In the genomic region with DNA sequence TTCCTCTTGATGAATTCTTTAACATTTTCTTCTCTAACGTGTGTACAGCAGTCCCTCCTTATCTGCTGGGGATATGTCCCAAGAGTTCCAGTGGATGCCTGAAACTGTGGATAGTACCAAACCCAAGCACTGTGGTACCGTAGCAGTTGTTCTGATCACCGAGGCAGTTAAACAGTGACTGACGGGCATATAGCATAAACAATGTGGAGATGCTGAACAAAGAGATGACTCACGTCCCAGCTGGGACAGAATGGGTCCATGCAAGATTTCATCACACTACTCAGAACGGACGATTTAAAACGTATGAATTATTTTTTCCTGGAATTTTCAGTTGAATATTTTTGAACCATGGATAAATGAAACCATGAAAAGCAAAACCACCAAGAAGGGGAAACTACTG, we compare ENCODE assay signal across 1 cellular context.
TF ChIP-seq lines count a peak whose summit lies in the region.

No MANE protein-coding gene starts in this region.

TF ChIP-seq in GM12878, 131 proteins besides CTCF, POLR2A, EP300 and RAD21 (continued from another document):
- TF ChIP-seq, protein P1, sequence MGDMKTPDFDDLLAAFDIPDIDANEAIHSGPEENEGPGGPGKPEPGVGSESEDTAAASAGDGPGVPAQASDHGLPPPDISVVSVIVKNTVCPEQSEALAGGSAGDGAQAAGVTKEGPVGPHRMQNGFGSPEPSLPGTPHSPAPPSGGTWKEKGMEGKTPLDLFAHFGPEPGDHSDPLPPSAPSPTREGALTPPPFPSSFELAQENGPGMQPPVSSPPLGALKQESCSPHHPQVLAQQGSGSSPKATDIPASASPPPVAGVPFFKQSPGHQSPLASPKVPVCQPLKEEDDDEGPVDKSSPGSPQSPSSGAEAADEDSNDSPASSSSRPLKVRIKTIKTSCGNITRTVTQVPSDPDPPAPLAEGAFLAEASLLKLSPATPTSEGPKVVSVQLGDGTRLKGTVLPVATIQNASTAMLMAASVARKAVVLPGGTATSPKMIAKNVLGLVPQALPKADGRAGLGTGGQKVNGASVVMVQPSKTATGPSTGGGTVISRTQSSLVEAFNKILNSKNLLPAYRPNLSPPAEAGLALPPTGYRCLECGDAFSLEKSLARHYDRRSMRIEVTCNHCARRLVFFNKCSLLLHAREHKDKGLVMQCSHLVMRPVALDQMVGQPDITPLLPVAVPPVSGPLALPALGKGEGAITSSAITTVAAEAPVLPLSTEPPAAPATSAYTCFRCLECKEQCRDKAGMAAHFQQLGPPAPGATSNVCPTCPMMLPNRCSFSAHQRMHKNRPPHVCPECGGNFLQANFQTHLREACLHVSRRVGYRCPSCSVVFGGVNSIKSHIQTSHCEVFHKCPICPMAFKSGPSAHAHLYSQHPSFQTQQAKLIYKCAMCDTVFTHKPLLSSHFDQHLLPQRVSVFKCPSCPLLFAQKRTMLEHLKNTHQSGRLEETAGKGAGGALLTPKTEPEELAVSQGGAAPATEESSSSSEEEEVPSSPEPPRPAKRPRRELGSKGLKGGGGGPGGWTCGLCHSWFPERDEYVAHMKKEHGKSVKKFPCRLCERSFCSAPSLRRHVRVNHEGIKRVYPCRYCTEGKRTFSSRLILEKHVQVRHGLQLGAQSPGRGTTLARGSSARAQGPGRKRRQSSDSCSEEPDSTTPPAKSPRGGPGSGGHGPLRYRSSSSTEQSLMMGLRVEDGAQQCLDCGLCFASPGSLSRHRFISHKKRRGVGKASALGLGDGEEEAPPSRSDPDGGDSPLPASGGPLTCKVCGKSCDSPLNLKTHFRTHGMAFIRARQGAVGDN (IDR thresholded peaks at IDR 0.05), result no peak
- TF ChIP-seq, protein P2, sequence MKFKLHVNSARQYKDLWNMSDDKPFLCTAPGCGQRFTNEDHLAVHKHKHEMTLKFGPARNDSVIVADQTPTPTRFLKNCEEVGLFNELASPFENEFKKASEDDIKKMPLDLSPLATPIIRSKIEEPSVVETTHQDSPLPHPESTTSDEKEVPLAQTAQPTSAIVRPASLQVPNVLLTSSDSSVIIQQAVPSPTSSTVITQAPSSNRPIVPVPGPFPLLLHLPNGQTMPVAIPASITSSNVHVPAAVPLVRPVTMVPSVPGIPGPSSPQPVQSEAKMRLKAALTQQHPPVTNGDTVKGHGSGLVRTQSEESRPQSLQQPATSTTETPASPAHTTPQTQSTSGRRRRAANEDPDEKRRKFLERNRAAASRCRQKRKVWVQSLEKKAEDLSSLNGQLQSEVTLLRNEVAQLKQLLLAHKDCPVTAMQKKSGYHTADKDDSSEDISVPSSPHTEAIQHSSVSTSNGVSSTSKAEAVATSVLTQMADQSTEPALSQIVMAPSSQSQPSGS (IDR thresholded peaks at IDR 0.05; ENCODE audit: low read length), result peak; percentile 15; the same call in 1 of the 2 replicates
- TF ChIP-seq NFIC (IDR thresholded peaks at IDR 0.05; ENCODE audit: low read depth, low read length) (peak; percentile 31; the same call in 1 of the 2 replicates), IKZF2 (IDR thresholded peaks at IDR 0.05) (peak in 1 of 2 experiments; percentile 23; a peak in 2 of 4 replicates), IKZF1 (conservative IDR thresholded peaks at IDR 0.05) (no peak), POLR2AphosphoS2 (IDR thresholded peaks at IDR 0.05; ENCODE audit: low read depth, low read length) (no peak), WRNIP1 (IDR thresholded peaks at IDR 0.05; ENCODE audit: borderline replicate concordance, low read depth, low read length) (no peak), SUPT20H (IDR thresholded peaks at IDR 0.05; ENCODE audit: borderline replicate concordance, control insufficient read depth, low read depth, low read length) (no peak), PML (IDR thresholded peaks at IDR 0.05; ENCODE audit: low read length) (peak; percentile 41; the same call in 1 of the 2 replicates), KLF5 (IDR thresholded peaks at IDR 0.05; ENCODE audit: partially characterized antibody) (no peak), ZNF24 (IDR thresholded peaks at IDR 0.05) (0 out of 2 replicates have a peak, but pooled peaks have one; percentile 26), RBBP5 (conservative IDR thresholded peaks at IDR 0.05) (no peak), NFYA (IDR thresholded peaks at IDR 0.05; ENCODE audit: borderline replicate concordance, low read depth, low read length) (no peak), FOXM1 (IDR thresholded peaks at IDR 0.05; ENCODE audit: low read depth, low read length) (0 out of 2 replicates have a peak, but pooled peaks have one; percentile 14), SMAD5 (IDR thresholded peaks at IDR 0.05; ENCODE audit: low read depth) (0 out of 2 replicates have a peak, but pooled peaks have one; percentile 42), ASH2L (IDR thresholded peaks at IDR 0.05; ENCODE audit: borderline replicate concordance, low read depth) (0 out of 2 replicates have a peak, but pooled peaks have one; percentile 9), NRF1 (conservative IDR thresholded peaks at IDR 0.05; ENCODE audit: low read depth, low read length) (no peak), CEBPB (IDR thresholded peaks at IDR 0.05; ENCODE audit: borderline replicate concordance in 1 of 2, low read depth in 2 of 2, low read length in 2 of 2) (0 out of 4 replicates have a peak, but pooled peaks of 1 of the 2 experiments have one; percentile 20), BRCA1 (IDR thresholded peaks at IDR 0.05; ENCODE audit: low read depth, low read length) (no peak), YY1 (IDR thresholded peaks at IDR 0.05; ENCODE audit: low read depth, low read length) (no peak), LARP7 (IDR thresholded peaks at IDR 0.05) (no peak), MEF2A (IDR thresholded peaks at IDR 0.05; ENCODE audit: insufficient read depth, low read depth, low read length) (0 out of 2 replicates have a peak, but pooled peaks have one; percentile 2)
- TF ChIP-seq, protein P3, sequence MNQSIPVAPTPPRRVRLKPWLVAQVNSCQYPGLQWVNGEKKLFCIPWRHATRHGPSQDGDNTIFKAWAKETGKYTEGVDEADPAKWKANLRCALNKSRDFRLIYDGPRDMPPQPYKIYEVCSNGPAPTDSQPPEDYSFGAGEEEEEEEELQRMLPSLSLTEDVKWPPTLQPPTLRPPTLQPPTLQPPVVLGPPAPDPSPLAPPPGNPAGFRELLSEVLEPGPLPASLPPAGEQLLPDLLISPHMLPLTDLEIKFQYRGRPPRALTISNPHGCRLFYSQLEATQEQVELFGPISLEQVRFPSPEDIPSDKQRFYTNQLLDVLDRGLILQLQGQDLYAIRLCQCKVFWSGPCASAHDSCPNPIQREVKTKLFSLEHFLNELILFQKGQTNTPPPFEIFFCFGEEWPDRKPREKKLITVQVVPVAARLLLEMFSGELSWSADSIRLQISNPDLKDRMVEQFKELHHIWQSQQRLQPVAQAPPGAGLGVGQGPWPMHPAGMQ (IDR thresholded peaks at IDR 0.05; ENCODE audit: borderline replicate concordance), result no peak
- TF ChIP-seq, protein P4, sequence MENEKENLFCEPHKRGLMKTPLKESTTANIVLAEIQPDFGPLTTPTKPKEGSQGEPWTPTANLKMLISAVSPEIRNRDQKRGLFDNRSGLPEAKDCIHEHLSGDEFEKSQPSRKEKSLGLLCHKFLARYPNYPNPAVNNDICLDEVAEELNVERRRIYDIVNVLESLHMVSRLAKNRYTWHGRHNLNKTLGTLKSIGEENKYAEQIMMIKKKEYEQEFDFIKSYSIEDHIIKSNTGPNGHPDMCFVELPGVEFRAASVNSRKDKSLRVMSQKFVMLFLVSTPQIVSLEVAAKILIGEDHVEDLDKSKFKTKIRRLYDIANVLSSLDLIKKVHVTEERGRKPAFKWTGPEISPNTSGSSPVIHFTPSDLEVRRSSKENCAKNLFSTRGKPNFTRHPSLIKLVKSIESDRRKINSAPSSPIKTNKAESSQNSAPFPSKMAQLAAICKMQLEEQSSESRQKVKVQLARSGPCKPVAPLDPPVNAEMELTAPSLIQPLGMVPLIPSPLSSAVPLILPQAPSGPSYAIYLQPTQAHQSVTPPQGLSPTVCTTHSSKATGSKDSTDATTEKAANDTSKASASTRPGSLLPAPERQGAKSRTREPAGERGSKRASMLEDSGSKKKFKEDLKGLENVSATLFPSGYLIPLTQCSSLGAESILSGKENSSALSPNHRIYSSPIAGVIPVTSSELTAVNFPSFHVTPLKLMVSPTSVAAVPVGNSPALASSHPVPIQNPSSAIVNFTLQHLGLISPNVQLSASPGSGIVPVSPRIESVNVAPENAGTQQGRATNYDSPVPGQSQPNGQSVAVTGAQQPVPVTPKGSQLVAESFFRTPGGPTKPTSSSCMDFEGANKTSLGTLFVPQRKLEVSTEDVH (IDR thresholded peaks at IDR 0.05; ENCODE audit: low read depth, partially characterized antibody), result no peak
- TF ChIP-seq, protein P5, sequence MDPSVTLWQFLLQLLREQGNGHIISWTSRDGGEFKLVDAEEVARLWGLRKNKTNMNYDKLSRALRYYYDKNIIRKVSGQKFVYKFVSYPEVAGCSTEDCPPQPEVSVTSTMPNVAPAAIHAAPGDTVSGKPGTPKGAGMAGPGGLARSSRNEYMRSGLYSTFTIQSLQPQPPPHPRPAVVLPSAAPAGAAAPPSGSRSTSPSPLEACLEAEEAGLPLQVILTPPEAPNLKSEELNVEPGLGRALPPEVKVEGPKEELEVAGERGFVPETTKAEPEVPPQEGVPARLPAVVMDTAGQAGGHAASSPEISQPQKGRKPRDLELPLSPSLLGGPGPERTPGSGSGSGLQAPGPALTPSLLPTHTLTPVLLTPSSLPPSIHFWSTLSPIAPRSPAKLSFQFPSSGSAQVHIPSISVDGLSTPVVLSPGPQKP (IDR thresholded peaks at IDR 0.05; ENCODE audit: low read depth, low read length), result no peak
- TF ChIP-seq, protein P6, sequence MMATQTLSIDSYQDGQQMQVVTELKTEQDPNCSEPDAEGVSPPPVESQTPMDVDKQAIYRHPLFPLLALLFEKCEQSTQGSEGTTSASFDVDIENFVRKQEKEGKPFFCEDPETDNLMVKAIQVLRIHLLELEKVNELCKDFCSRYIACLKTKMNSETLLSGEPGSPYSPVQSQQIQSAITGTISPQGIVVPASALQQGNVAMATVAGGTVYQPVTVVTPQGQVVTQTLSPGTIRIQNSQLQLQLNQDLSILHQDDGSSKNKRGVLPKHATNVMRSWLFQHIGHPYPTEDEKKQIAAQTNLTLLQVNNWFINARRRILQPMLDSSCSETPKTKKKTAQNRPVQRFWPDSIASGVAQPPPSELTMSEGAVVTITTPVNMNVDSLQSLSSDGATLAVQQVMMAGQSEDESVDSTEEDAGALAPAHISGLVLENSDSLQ (IDR thresholded peaks at IDR 0.05), result peak; percentile 70
